In the genomic region with DNA sequence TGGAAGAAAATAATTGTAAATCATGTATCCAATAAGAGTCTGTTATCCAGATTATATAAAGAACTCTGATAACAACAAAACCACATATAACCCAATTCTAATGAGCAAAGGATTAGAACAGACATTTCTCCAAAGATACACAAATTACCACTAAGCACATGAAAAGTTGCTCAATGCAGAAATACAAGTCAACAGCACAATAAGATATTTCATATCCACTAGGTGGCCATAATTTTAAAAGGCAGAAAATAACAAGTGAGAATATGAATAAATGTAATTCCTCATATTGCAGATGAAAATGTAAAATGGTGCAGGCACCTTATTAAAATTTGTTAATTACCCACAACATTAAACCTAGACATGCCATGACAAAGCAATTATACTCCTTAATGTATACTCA, we compare ENCODE assay signal across 20 cellular contexts.
A peak's percentile ranks its signal among the peaks of the same experiment; 100 is the strongest.
DNase-seq lines count a peak whose midpoint lies in the region; ATAC-seq and TF ChIP-seq lines count a peak whose summit lies in the region.
"Had no signal": no experiment of that assay in that cellular context is flagged by ENCODE, and none has a peak within 500 bp of the region (broad histone marks: within the 10 kb centered on the region; RNA-seq: fewer than 3 reads in every experiment).

No MANE protein-coding gene starts in this region.

- H3F3A ChIP-seq in PC-9 (ENCODE audit: insufficient read depth, low read depth), result no peaks in the 10 kb centered on the region

- H3K4me2 ChIP-seq in PC-9, result no peak overlapping the region

- no peaks in the 10 kb centered on the region for H3K4me1 Mint-ChIP-seq in neural crest cell

- H3K9me2 ChIP-seq in PC-9 (ENCODE audit: insufficient read depth), result no peaks in the 10 kb centered on the region

- POLR2A ChIA-PET in PC-9 (lab: Charles Lee; ENCODE audit: unreplicated experiment), result no interaction called here

- TF ChIP-seq CTCF in C4-2B (conservative IDR thresholded peaks at IDR 0.05) (peak; percentile 10; the same call in 1 of the 2 replicates), LNCaP clone FGC (IDR thresholded peaks at IDR 0.05; ENCODE audit: control insufficient read depth, extremely low read depth, insufficient read depth) (0 out of 2 replicates have a peak, but pooled peaks have one; percentile 8), neural crest cell (conservative IDR thresholded peaks at IDR 0.05) (peak; percentile 36), PC-9 (conservative IDR thresholded peaks at IDR 0.05) (no peak)

- no peaks in the 10 kb centered on the region for H3K27me3 Mint-ChIP-seq in neural crest cell (ENCODE audit: low read depth)
- H3K27me3 Mint-ChIP-seq: CD4-positive, alpha-beta memory T cell had no signal

- no peaks in the 10 kb centered on the region; the same call in 1 of the 2 replicates for H4K20me1 ChIP-seq in PC-9 (ENCODE audit: insufficient read depth)

- intact Hi-C loops in PC-9 (cut with micrococcal nuclease; ENCODE audit: unreplicated experiment), result no loop called here

- no peak overlapping the region for H2AFZ ChIP-seq in PC-9

- no peaks in the 10 kb centered on the region for H3K4me1 ChIP-seq in PC-9 (replicated peaks; ENCODE audit: insufficient read depth)
- H3K4me1 ChIP-seq: BE2C, Peyer's patch had no signal

- H3K79me2 ChIP-seq in PC-9 (ENCODE audit: low read depth), result no peaks in the 10 kb centered on the region

- H3K27ac Mint-ChIP-seq in neural crest cell (ENCODE audit: unreplicated experiment), result no peak overlapping the region
- H3K27ac Mint-ChIP-seq: CD4-positive, alpha-beta memory T cell had no signal

- CTCF ChIA-PET in PC-9 (lab: Charles Lee), result no interaction called here

- BruUV-seq in PC-9 (replicated peaks; lab: Mats Ljungman, UMichigan), result no TSS peak

- H3K4me3 ChIP-seq in LNCaP clone FGC (ENCODE audit: low read depth, low read length), result no peak overlapping the region
- no peak overlapping the region for H3K4me3 ChIP-seq in PC-9
- H3K4me3 ChIP-seq: GM12878, K562, Peyer's patch, SK-N-MC had no signal

- no peaks in the 10 kb centered on the region for H3K9me3 ChIP-seq in PC-9 (ENCODE audit: insufficient read depth, low read depth)
- H3K9me3 ChIP-seq: BE2C, Peyer's patch had no signal

- no peak overlapping the region for H3K4me3 Mint-ChIP-seq in neural crest cell
- H3K4me3 Mint-ChIP-seq: CD4-positive, alpha-beta memory T cell had no signal

- no peak for DNase-seq in LNCaP clone FGC (ENCODE audit: low read depth)
- DNase-seq in amniotic epithelial cell (ENCODE audit: low read depth), result peak; percentile 54
- DNase-seq in neural crest cell (ENCODE audit: low read depth, low spot score), result no peak
- no peak for DNase-seq in retina
- no peak for DNase-seq in PC-9
- DNase-seq: BE2C; Calu3; CD4-positive, alpha-beta memory T cell; DND-41; GOT3; NCI-H1092; NCI-H2081 treated with DMSO at 0.1 percent for 48 hours; NCI-H510A treated with DMSO at 0.1 percent for 48 hours; Peyer's patch; Right ventricle myocardium superior had no signal

- no peak overlapping the region for H3K27ac ChIP-seq in C4-2B
- no peak overlapping the region for H3K27ac ChIP-seq in PC-9
- H3K27ac ChIP-seq: Peyer's patch, SK-N-MC had no signal

- no peaks in the 10 kb centered on the region; the same call in 1 of the 2 replicates for H3K36me3 ChIP-seq in PC-9 (ENCODE audit: low read depth)
- H3K36me3 ChIP-seq: BE2C had no signal

- H3K9me3 Mint-ChIP-seq in neural crest cell, result no peaks in the 10 kb centered on the region

- ATAC-seq in GM21423 (IDR thresholded peaks at IDR 0.05; ENCODE audit: unreplicated experiment), result no peak
- ATAC-seq: GM12878, K562 had no signal

- H3K36me3 Mint-ChIP-seq in neural crest cell (ENCODE audit: low read depth), result peaks cover 9% of the 10 kb centered on the region

- H3K27me3 ChIP-seq in PC-9 (ENCODE audit: insufficient read depth, low read depth), result no peaks in the 10 kb centered on the region
- H3K27me3 ChIP-seq: BE2C, Peyer's patch had no signal
